Comparison of ENCODE assay signal across 1 cellular context in the genomic region with DNA sequence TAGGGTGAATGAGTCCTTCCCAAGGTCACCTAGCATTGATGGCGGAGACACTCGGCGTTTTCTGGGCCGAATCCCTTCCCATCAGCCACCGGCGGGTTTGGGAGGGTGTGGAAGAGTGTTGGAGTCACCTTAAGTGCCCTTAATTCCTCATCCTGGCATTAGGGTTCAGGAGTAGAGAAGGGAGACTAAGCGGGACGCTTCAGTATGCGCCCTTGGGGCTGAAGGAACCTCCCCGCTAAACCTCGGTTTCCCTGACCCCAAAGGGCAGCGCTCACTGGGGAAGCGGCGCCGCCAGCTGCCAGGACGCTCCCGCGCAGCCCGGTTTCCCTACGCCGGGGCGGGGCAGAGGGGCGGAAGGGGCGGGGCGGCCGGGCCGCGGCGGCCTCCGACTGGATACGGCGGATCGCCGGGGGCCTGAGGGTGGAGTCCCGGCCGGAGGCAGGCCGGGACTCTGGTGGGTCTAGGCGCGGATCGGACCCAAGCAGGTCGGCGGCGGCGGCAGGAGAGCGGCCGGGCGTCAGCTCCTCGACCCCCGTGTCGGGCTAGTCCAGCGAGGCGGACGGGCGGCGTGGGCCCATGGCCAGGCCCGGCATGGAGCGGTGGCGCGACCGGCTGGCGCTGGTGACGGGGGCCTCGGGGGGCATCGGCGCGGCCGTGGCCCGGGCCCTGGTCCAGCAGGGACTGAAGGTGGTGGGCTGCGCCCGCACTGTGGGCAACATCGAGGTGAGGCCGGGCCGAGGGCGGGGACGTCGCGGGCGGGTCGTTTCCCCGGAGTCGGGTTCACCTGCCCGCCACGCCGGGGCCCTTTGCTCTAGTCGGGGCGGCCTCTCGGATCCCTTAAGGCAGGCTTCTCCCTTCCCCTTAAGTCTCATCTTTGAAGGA.
TF ChIP-seq lines count a peak whose summit lies in the region.

A gene with protein sequence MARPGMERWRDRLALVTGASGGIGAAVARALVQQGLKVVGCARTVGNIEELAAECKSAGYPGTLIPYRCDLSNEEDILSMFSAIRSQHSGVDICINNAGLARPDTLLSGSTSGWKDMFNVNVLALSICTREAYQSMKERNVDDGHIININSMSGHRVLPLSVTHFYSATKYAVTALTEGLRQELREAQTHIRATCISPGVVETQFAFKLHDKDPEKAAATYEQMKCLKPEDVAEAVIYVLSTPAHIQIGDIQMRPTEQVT (plus strand): TSS at position 446 of the 882 bp plus-strand sequence. CDS start 131 bp downstream, at position 577.

TF ChIP-seq in K562, 482 proteins besides CTCF, POLR2A, EP300 and RAD21 (continued from another document and continues in another):
- TF ChIP-seq, protein P1, sequence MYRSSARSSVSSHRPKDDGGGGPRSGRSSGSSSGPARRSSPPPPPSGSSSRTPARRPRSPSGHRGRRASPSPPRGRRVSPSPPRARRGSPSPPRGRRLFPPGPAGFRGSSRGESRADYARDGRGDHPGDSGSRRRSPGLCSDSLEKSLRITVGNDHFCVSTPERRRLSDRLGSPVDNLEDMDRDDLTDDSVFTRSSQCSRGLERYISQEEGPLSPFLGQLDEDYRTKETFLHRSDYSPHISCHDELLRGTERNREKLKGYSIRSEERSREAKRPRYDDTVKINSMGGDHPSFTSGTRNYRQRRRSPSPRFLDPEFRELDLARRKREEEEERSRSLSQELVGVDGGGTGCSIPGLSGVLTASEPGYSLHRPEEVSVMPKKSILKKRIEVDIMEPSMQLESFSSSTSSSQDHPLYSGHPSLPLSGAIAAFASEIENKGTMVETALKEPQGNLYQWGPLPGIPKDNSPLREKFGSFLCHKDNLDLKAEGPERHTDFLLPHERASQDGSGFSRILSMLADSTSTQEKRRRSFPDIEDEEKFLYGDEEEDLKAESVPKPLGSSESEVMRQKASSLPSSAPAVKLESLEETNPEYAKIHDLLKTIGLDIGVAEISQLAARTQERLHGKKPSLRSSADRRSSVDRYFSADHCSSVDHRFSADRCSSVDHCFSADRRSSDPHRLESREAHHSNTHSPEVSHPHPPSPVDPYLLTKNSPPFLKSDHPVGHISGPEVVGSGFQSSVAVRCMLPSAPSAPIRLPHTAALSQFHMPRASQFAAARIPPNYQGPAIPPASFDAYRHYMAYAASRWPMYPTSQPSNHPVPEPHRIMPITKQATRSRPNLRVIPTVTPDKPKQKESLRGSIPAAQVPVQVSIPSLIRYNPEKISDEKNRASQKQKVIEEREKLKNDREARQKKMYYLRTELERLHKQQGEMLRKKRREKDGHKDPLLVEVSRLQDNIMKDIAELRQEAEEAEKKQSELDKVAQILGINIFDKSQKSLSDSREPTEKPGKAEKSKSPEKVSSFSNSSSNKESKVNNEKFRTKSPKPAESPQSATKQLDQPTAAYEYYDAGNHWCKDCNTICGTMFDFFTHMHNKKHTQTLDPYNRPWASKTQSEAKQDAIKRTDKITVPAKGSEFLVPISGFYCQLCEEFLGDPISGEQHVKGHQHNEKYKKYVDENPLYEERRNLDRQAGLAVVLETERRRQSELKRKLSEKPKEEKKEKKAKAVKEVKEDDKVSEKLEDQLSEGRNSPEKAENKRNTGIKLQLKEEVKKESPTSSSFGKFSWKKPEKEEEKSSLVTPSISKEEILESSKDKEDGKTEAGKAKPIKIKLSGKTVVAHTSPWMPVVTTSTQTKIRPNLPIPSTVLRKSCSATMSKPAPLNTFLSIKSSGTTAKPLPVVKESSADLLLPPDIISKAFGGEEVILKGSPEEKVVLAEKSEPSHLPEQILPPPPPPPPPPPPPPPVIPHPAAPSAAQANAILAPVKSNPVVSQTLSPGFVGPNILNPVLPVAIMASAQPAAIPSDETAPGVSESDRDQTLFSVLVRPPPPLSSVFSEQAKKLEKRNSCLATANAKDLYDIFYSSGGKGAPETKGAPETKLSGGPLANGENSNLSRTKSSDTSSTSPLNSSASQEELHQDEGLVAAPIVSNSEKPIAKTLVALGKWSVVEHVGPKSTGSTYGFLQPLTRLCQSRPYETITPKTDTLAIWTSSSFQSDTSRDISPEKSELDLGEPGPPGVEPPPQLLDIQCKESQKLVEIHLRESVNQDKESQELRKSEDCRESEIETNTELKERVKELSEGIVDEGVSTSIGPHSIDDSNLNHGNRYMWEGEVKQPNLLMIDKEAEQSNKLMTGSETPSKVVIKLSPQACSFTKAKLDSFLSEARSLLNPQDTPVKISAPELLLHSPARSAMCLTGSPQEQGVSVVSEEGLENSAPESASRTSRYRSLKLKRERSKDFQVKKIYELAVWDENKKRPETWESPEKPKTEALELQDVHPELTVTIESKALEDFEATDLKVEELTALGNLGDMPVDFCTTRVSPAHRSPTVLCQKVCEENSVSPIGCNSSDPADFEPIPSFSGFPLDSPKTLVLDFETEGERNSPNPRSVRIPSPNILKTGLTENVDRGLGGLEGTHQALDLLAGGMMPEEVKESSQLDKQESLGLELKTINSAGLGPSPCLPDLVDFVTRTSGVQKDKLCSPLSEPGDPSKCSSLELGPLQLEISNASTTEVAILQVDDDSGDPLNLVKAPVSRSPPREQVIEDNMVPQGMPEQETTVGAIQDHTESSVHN (IDR thresholded peaks at IDR 0.05; ENCODE audit: borderline replicate concordance in 1 of 2, low read depth in 1 of 2), result no peak
- TF ChIP-seq MAZ (CRISPR knock-in tag; conservative IDR thresholded peaks at IDR 0.05 in 1 of 2, IDR thresholded peaks at IDR 0.05 in 1 of 2) (peak; percentile 57 to 60), SRSF7 (optimal IDR thresholded peaks at IDR 0.05; ENCODE audit: low read depth, low read length) (no peak), ZNF24 (IDR thresholded peaks at IDR 0.05) (no peak), ESRRA (IDR thresholded peaks at IDR 0.05; ENCODE audit: borderline replicate concordance, low read depth) (peak; percentile 94), SLC30A9 (CRISPR knock-in tag; IDR thresholded peaks at IDR 0.05) (no peak), HNRNPK (IDR thresholded peaks at IDR 0.05; ENCODE audit: low read depth, low read length, poor library complexity, severe bottlenecking) (no peak), ATF1 (CRISPR knock-in tag; IDR thresholded peaks at IDR 0.05) (no peak), ATF1 (tag; IDR thresholded peaks at IDR 0.05) (no peak), ZNF140 (CRISPR knock-in tag; IDR thresholded peaks at IDR 0.05) (no peak), ETV5 (CRISPR knock-in tag; IDR thresholded peaks at IDR 0.05; ENCODE audit: low read depth) (no peak), MBD2 (IDR thresholded peaks at IDR 0.05; ENCODE audit: borderline replicate concordance, low read depth) (peak; percentile 28; the same call in 1 of the 2 replicates), MCM2 (IDR thresholded peaks at IDR 0.05; ENCODE audit: low read depth) (no peak), TAF7 (tag; IDR thresholded peaks at IDR 0.05) (no peak), ZNF785 (CRISPR knock-in tag; IDR thresholded peaks at IDR 0.05) (no peak), BMI1 (IDR thresholded peaks at IDR 0.05; ENCODE audit: low read length) (no peak), SAFB2 (IDR thresholded peaks at IDR 0.05; ENCODE audit: borderline replicate concordance, low read depth, low read length, severe bottlenecking) (no peak)
- TF ChIP-seq, protein P2, sequence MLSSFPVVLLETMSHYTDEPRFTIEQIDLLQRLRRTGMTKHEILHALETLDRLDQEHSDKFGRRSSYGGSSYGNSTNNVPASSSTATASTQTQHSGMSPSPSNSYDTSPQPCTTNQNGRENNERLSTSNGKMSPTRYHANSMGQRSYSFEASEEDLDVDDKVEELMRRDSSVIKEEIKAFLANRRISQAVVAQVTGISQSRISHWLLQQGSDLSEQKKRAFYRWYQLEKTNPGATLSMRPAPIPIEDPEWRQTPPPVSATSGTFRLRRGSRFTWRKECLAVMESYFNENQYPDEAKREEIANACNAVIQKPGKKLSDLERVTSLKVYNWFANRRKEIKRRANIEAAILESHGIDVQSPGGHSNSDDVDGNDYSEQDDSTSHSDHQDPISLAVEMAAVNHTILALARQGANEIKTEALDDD (IDR thresholded peaks at IDR 0.05), result no peak
- TF ChIP-seq, protein P3, sequence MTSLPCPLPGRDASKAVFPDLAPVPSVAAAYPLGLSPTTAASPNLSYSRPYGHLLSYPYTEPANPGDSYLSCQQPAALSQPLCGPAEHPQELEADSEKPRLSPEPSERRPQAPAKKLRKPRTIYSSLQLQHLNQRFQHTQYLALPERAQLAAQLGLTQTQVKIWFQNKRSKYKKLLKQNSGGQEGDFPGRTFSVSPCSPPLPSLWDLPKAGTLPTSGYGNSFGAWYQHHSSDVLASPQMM (CRISPR knock-in tag; IDR thresholded peaks at IDR 0.05), result no peak
- TF ChIP-seq, protein P4, sequence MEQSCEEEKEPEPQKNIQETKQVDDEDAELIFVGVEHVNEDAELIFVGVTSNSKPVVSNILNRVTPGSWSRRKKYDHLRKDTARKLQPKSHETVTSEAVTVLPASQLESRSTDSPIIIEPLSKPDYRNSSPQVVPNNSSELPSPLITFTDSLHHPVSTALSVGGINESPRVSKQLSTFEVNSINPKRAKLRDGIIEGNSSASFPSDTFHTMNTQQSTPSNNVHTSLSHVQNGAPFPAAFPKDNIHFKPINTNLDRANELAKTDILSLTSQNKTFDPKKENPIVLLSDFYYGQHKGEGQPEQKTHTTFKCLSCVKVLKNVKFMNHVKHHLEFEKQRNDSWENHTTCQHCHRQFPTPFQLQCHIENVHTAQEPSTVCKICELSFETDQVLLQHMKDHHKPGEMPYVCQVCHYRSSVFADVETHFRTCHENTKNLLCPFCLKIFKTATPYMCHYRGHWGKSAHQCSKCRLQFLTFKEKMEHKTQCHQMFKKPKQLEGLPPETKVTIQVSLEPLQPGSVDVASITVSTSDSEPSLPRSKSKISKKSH (CRISPR knock-in tag; IDR thresholded peaks at IDR 0.05), result no peak
- TF ChIP-seq, protein P5, sequence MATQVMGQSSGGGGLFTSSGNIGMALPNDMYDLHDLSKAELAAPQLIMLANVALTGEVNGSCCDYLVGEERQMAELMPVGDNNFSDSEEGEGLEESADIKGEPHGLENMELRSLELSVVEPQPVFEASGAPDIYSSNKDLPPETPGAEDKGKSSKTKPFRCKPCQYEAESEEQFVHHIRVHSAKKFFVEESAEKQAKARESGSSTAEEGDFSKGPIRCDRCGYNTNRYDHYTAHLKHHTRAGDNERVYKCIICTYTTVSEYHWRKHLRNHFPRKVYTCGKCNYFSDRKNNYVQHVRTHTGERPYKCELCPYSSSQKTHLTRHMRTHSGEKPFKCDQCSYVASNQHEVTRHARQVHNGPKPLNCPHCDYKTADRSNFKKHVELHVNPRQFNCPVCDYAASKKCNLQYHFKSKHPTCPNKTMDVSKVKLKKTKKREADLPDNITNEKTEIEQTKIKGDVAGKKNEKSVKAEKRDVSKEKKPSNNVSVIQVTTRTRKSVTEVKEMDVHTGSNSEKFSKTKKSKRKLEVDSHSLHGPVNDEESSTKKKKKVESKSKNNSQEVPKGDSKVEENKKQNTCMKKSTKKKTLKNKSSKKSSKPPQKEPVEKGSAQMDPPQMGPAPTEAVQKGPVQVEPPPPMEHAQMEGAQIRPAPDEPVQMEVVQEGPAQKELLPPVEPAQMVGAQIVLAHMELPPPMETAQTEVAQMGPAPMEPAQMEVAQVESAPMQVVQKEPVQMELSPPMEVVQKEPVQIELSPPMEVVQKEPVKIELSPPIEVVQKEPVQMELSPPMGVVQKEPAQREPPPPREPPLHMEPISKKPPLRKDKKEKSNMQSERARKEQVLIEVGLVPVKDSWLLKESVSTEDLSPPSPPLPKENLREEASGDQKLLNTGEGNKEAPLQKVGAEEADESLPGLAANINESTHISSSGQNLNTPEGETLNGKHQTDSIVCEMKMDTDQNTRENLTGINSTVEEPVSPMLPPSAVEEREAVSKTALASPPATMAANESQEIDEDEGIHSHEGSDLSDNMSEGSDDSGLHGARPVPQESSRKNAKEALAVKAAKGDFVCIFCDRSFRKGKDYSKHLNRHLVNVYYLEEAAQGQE (CRISPR knock-in tag; IDR thresholded peaks at IDR 0.05; ENCODE audit: low read depth), result 0 out of 2 replicates have a peak, but pooled peaks have one; percentile 64
- TF ChIP-seq, protein P6, sequence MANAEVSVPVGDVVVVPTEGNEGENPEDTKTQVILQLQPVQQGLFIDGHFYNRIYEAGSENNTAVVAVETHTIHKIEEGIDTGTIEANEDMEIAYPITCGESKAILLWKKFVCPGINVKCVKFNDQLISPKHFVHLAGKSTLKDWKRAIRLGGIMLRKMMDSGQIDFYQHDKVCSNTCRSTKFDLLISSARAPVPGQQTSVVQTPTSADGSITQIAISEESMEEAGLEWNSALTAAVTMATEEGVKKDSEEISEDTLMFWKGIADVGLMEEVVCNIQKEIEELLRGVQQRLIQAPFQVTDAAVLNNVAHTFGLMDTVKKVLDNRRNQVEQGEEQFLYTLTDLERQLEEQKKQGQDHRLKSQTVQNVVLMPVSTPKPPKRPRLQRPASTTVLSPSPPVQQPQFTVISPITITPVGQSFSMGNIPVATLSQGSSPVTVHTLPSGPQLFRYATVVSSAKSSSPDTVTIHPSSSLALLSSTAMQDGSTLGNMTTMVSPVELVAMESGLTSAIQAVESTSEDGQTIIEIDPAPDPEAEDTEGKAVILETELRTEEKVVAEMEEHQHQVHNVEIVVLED (CRISPR knock-in tag; IDR thresholded peaks at IDR 0.05), result peak; percentile 43; the same call in 1 of the 2 replicates
